ENCODE assay signal across 8 cellular contexts in genomic region chr13:28138756-28139470, GRCh38. TPM values are rescaled to one million over a fixed set of nuclear protein-coding genes. Genes with fewer than 3 reads are reported as not detected.
A peak's percentile ranks its signal among the peaks of the same experiment; 100 is the strongest.
DNase-seq lines count a peak whose midpoint lies in the region; ATAC-seq and TF ChIP-seq lines count a peak whose summit lies in the region.

No MANE protein-coding gene starts in this region.

- H3K27me3 ChIP-seq in colonic mucosa: no peaks in the 10 kb centered on the region

- H3K36me3 ChIP-seq in colonic mucosa: no peaks in the 10 kb centered on the region

- peak overlapping the region; percentile 95 for H3K27ac Mint-ChIP-seq in activated CD4-positive, alpha-beta T cell treated with anti-CD3 and anti-CD28 coated beads, Interleukin-2, amount 10 ng/mL, durations not matched to agents 24 days and 14 days

- peak; percentile 19 for DNase-seq in NCI-H2107 treated with DMSO at 0.1 percent for 48 hours (lab: John Stamatoyannopoulos, UW; ENCODE audit: unreplicated experiment)
- no peak for DNase-seq in NCI-H2107 (lab: John Stamatoyannopoulos, UW)
- peak; percentile 31 for DNase-seq in NCI-H510A (lab: John Stamatoyannopoulos, UW)
- peak; percentile 95 for DNase-seq in activated CD4-positive, alpha-beta T cell treated with anti-CD3 and anti-CD28 coated beads, Interleukin-2, amount 10 ng/mL, durations not matched to agents 24 days and 14 days
- DNase-seq in colonic mucosa: peak; percentile 91
- peak; percentile 97 for DNase-seq in left kidney (ENCODE audit: low read depth, low spot score)
- peak; percentile 85 to 89 for DNase-seq in stimulated activated CD4-positive, alpha-beta T cell treated with anti-CD3 and anti-CD28 coated beads, Interleukin-1b, Interleukin-23, amount 100 ng/mL, for 4 hours (ENCODE audit: low read depth in 2 of 2)

- TF ChIP-seq CTCF in colonic mucosa (IDR thresholded peaks at IDR 0.05): no peak

- peak overlapping the region; percentile 84 to 99 for H3K9ac ChIP-seq in colonic mucosa (ENCODE audit: low read depth in 2 of 2, low read length in 2 of 2)

- ATAC-seq in HG02970 (IDR thresholded peaks at IDR 0.05; ENCODE audit: low FRiP score, unreplicated experiment): peak; percentile 33

- H3K4me3 Mint-ChIP-seq in activated CD4-positive, alpha-beta T cell treated with anti-CD3 and anti-CD28 coated beads, Interleukin-2, amount 10 ng/mL, durations not matched to agents 24 days and 14 days: peak overlapping the region; percentile 88

- peak overlapping the region; percentile 84 for H3K4me3 ChIP-seq in colonic mucosa

- H3K9me3 Mint-ChIP-seq in activated CD4-positive, alpha-beta T cell treated with anti-CD3 and anti-CD28 coated beads, Interleukin-2, amount 10 ng/mL, durations not matched to agents 24 days and 14 days: no peaks in the 10 kb centered on the region

- H3K9me3 ChIP-seq in colonic mucosa: no peaks in the 10 kb centered on the region

- peaks cover 42% of the 10 kb centered on the region for H3K4me1 Mint-ChIP-seq in activated CD4-positive, alpha-beta T cell treated with anti-CD3 and anti-CD28 coated beads, Interleukin-2, amount 10 ng/mL, durations not matched to agents 24 days and 14 days

- no peaks in the 10 kb centered on the region for H3K27me3 Mint-ChIP-seq in activated CD4-positive, alpha-beta T cell treated with anti-CD3 and anti-CD28 coated beads, Interleukin-2, amount 10 ng/mL, durations not matched to agents 24 days and 14 days

- peak overlapping the region; percentile 99 for H3K27ac ChIP-seq in colonic mucosa

- intact Hi-C loops in activated CD4-positive, alpha-beta T cell treated with anti-CD3 and anti-CD28 coated beads, Interleukin-2, amount 10 ng/mL, durations not matched to agents 24 days and 14 days (cut with micrococcal nuclease): loop anchor here (1.0 to 10.0 kb wide), 12 partner anchors 8 to 888 kb away; partner anchors contain the start of genes FLT3, GTF3A, LNX2 and MTIF3
- intact Hi-C loops in colonic mucosa (cut with DNase I): no loop called here

- H3K4me1 ChIP-seq in colonic mucosa: no peaks in the 10 kb centered on the region

- H3K36me3 Mint-ChIP-seq in activated CD4-positive, alpha-beta T cell treated with anti-CD3 and anti-CD28 coated beads, Interleukin-2, amount 10 ng/mL, durations not matched to agents 24 days and 14 days (ENCODE audit: low read depth): peaks cover 4% of the 10 kb centered on the region

RNA-seq across cellular contexts. Expression of gene PAN3, which starts 0.6 kb away (rescaled TPM):
- total RNA-seq in activated CD4-positive, alpha-beta T cell treated with anti-CD3 and anti-CD28 coated beads, Interleukin-2, amount 10 ng/mL, durations not matched to agents 24 days and 14 days: 31.2 and 32.7 TPM in 2 replicates
- 10 to 100 TPM; 29.3 to 38.7 TPM for total RNA-seq in colonic mucosa

RNA-seq across cellular contexts. Expression of gene FLT3, which starts 38.5 kb away (rescaled TPM):
- not detected in 2 replicates for total RNA-seq in activated CD4-positive, alpha-beta T cell treated with anti-CD3 and anti-CD28 coated beads, Interleukin-2, amount 10 ng/mL, durations not matched to agents 24 days and 14 days
- under 1 TPM in 1 of 2 donors, not detected in 1; 0.19 TPM for total RNA-seq in colonic mucosa
